Comparison of ENCODE assay signal across 21 cellular contexts in the genomic region with DNA sequence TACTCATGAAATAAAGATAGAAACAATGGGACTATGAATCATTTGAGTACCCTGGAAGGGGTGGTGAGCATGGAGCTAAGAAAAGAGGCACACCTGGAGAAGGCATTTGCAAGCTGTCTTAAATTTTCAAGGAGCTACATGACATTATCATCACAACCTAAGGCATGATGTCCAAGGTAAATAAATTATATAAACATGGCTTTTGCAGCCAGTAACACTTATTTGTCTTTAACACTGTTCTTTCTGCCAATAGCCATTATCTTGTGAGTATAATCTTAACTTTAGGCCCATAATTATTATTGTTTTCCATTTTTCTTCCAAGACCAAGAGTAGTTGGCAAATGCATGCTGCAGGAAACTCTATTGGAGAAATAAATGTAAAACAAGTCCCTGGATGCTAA.
"Had no signal": no experiment of that assay in that cellular context is flagged by ENCODE, and none has a peak within 500 bp of the region (broad histone marks: within the 10 kb centered on the region; RNA-seq: fewer than 3 reads in every experiment).

No MANE protein-coding gene starts in this region.

- H3K4me1 ChIP-seq: SJSA1 had no signal

- H3K9ac ChIP-seq: KMS-11 had no signal

- H3K36me3 ChIP-seq: SJSA1 had no signal

- DNase-seq: Kasumi-1, NCI-H1092, NCI-H1105 treated with DMSO at 0.1 percent for 48 hours, NCI-H1417 treated with DMSO at 0.1 percent for 48 hours, NCI-H146, NCI-H1694 treated with DMSO at 0.1 percent for 48 hours, NCI-H1930, NCI-H2171 treated with DMSO at 0.1 percent for 48 hours, NCI-H345, NCI-H446 treated with DMSO at 0.1 percent for 48 hours, NCI-H510A treated with DMSO at 0.1 percent for 48 hours, NCI-H526, NCI-H82, Right ventricle myocardium superior, RPMI8226, SIG-M5 had no signal

- H3K4me3 ChIP-seq: K562, SJSA1, SK-N-MC had no signal

- H3K27ac ChIP-seq: HL-60, KMS-11, SJSA1, SK-N-MC had no signal

- H3K4me2 ChIP-seq: KMS-11 had no signal

- H3K27me3 ChIP-seq: SJSA1 had no signal

- H3K9me3 ChIP-seq: SJSA1 had no signal
